ENCODE assay signal across 8 cellular contexts in the genomic region with DNA sequence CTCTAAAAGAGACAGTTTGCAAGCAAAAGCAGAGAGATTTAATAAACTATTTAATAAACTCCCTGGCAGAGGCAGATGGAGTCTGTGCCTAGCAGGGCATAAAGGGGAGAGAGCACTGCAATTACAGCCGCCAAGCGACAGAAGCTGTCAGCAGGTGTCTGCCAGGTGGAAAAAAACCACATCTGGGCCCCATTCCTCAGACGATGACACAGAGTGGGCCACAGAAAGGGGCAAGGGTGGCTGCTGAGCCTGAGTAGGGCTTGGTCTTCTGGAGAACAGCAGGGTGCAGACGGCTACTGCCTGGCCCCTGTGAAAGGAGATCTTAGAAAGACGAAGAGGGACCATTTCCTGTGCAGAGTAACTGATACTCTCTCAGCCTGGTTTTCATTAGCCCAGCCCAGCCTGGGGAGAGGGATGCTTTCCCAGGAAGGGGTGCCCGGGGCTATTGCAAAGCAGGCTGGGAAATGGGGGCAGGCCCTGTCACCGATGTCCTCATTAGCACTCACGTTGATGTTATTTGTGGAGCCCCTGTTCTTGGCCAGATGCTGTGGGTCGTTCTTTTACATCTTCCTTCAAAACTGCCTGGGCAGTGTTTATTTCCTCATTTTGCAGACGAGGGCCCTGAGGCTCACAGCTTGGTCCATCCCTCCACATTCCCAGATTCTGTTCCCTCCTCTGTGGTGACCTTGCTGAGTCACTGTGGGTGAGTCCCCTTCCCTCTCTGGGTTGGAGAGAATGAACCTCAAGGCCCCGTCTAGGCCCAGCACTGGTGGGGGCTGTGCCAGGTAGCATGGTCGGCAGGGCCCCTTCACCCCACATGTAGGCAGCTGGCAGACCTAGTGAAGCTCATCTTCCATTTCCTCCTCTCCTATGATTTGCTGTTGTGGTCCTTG.
DNase-seq lines count a peak whose midpoint lies in the region; ATAC-seq and TF ChIP-seq lines count a peak whose summit lies in the region.

No MANE protein-coding gene starts in this region.

- H3K27me3 ChIP-seq in esophagus squamous epithelium (peaks cover 0 to 32% (median 0%) of the 10 kb centered on the region in 4 donors), upper lobe of right lung (peaks cover 24% of the 10 kb centered on the region)

- ATAC-seq in upper lobe of right lung, result no peak
- no peak for ATAC-seq in HG03025 (IDR thresholded peaks at IDR 0.05; ENCODE audit: low FRiP score, unreplicated experiment)
- no peak for ATAC-seq in GM19324 (IDR thresholded peaks at IDR 0.05; ENCODE audit: low FRiP score, unreplicated experiment)

- TF ChIP-seq CTCF in OCI-LY7 (conservative IDR thresholded peaks at IDR 0.05; ENCODE audit: low read length) (no peak), esophagus squamous epithelium (IDR thresholded peaks at IDR 0.05) (no peak), upper lobe of right lung (IDR thresholded peaks at IDR 0.05) (no peak)

- DNase-seq in activated effector memory CD4-positive, alpha-beta T cell treated with anti-CD3 and anti-CD28 coated beads, Interleukin-2, amount 50 U/mL, for 16 hours, result peak; percentile 44
- no peak for DNase-seq in activated effector memory CD4-positive, alpha-beta T cell treated with Interleukin-2 at 50 U/mL for 16 hours
- DNase-seq in OCI-LY7 (ENCODE audit: low spot score) (peak; percentile 30), esophagus squamous epithelium (lab: John Stamatoyannopoulos, UW) (no peak), upper lobe of right lung (peak; percentile 46), NCI-H226 (no peak)

- H3K4me2 ChIP-seq in OCI-LY7 (ENCODE audit: low read length), result peak overlapping the region; percentile 30

- CTCF ChIA-PET in OCI-LY7 (lab: Charles Lee; ENCODE audit: unreplicated experiment), result interaction anchor here (0.6 kb wide), 1 partner anchor 384 kb away, joined by 9 read pairs; no protein-coding TSS in a partner anchor

- H3K4me1 ChIP-seq in OCI-LY7 (ENCODE audit: insufficient read depth, low read length, poor library complexity, severe bottlenecking), result peaks cover 16% of the 10 kb centered on the region
- H3K4me1 ChIP-seq in esophagus squamous epithelium, result peaks cover 0 to 43% (median 28%) of the 10 kb centered on the region in 3 donors
- no peaks in the 10 kb centered on the region for H3K4me1 ChIP-seq in upper lobe of right lung

- no peak for TF ChIP-seq POLR2A in esophagus squamous epithelium (IDR thresholded peaks at IDR 0.05)

- H3K27ac ChIP-seq in OCI-LY7 (ENCODE audit: low read depth, low read length, poor library complexity, severe bottlenecking) (no peak overlapping the region), esophagus squamous epithelium (peak overlapping the region in 3 of 4 donors; percentile 13 to 65 (median 26)), upper lobe of right lung (no peak overlapping the region)

- H3K9me3 ChIP-seq in OCI-LY7 (ENCODE audit: low read length) (no peaks in the 10 kb centered on the region), esophagus squamous epithelium (no peaks in the 10 kb centered on the region), upper lobe of right lung (no peaks in the 10 kb centered on the region)

- 10 to 22% methylated on average over 7 to 10 of the region's 12 CpGs for WGBS in esophagus squamous epithelium, 2 donors

- H3K36me3 ChIP-seq in OCI-LY7 (ENCODE audit: insufficient read depth, low read length) (no peaks in the 10 kb centered on the region), esophagus squamous epithelium (no peaks in the 10 kb centered on the region), upper lobe of right lung (no peaks in the 10 kb centered on the region)

- no TSS peak for BruUV-seq in OCI-LY7 (replicated peaks; lab: Mats Ljungman, UMichigan)

- intact Hi-C loops in OCI-LY7 (cut with micrococcal nuclease; ENCODE audit: unreplicated experiment) (no loop called here), esophagus squamous epithelium (cut with DNase I) (no loop called here), upper lobe of right lung (cut with DNase I) (no loop called here)

- POLR2A ChIA-PET in OCI-LY7 (lab: Charles Lee), result no interaction called here

- H4K20me1 ChIP-seq in OCI-LY7 (ENCODE audit: insufficient read depth, low read length), result no peaks in the 10 kb centered on the region

- H3K9me2 ChIP-seq in OCI-LY7 (ENCODE audit: insufficient read depth, low read length), result no peaks in the 10 kb centered on the region

- H3K4me3 ChIP-seq in OCI-LY7 (ENCODE audit: low read depth, low read length, poor library complexity, severe bottlenecking) (no peak overlapping the region), esophagus squamous epithelium (no peak overlapping the region), upper lobe of right lung (no peak overlapping the region)

- no peaks in the 10 kb centered on the region for H3K79me2 ChIP-seq in OCI-LY7 (ENCODE audit: insufficient read depth, low read depth, low read length)

- peak overlapping the region; percentile 78 for H2AFZ ChIP-seq in OCI-LY7 (ENCODE audit: low read length)

Comparison
In these comparisons a context has a peak if more than half of its experiments do, and no peak if none do; other contexts are left out.
1. DNase-seq: peak in activated effector memory CD4-positive, alpha-beta T cell treated with anti-CD3 and anti-CD28 coated beads, Interleukin-2, amount 50 U/mL, for 16 hours (single experiment), OCI-LY7 (single experiment) and upper lobe of right lung (single experiment); none in activated effector memory CD4-positive, alpha-beta T cell treated with Interleukin-2 at 50 U/mL for 16 hours (single experiment), esophagus squamous epithelium (single experiment) and NCI-H226 (single experiment).
2. H3K27ac ChIP-seq: peak in esophagus squamous epithelium (3 of 4); none in OCI-LY7 (single experiment) and upper lobe of right lung (single experiment).